In the genomic region with DNA sequence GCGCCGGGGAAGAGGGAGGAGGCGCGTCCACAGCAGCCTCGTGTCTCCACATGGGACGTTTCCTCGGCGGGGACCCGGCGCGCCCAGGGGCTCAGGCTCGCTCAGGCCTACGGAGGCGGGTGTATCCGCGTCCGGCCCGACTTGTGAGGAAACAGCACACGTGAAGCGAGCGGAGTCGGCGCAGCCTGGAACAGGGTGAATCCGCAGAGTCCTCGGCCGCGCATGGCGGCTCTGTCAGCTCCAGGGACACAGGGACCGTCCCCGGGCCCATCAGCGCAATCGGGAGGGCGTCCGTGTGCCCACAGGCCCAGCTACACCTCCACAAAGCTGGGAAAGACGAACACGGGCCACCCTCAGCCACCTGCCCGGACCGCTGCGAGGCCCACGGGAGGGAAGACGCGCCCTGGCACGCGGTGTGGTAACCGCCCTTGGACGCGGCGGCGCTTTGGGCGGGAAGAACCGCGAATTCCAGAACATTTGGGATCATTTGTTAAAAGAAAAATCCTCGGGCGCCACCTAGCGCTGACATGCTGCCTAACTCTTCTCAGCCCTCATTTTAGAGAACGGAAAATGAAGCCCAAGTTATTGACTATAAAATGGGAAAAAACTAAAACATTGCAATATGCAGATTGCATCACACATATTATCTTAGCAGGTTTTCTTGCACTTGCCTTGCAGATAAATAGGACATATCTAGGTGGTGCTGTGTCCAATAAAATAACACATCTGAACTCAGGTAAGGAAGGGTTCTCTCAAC, we compare ENCODE assay signal across 2 cellular contexts.
A peak's percentile ranks its signal among the peaks of the same experiment; 100 is the strongest.
TF ChIP-seq lines count a peak whose summit lies in the region.

No MANE protein-coding gene starts in this region.

TF ChIP-seq in IMR-90, 13 proteins besides CTCF, POLR2A, EP300 and RAD21 (continued from another document):
- TF ChIP-seq, protein P1, sequence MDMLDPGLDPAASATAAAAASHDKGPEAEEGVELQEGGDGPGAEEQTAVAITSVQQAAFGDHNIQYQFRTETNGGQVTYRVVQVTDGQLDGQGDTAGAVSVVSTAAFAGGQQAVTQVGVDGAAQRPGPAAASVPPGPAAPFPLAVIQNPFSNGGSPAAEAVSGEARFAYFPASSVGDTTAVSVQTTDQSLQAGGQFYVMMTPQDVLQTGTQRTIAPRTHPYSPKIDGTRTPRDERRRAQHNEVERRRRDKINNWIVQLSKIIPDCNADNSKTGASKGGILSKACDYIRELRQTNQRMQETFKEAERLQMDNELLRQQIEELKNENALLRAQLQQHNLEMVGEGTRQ (IDR thresholded peaks at IDR 0.05; ENCODE audit: low read depth, low read length): no peak
- no peak for TF ChIP-seq RCOR1 (IDR thresholded peaks at IDR 0.05; ENCODE audit: insufficient replicate concordance, low read length)
- no peak for TF ChIP-seq BHLHE40 (IDR thresholded peaks at IDR 0.05; ENCODE audit: low read depth, low read length)
- no peak for TF ChIP-seq NFE2L2 (IDR thresholded peaks at IDR 0.05; ENCODE audit: low read depth, low read length)
- no peak for TF ChIP-seq MAFK (IDR thresholded peaks at IDR 0.05; ENCODE audit: low read depth, low read length)
- TF ChIP-seq FOS (IDR thresholded peaks at IDR 0.05; ENCODE audit: low read depth, low read length): no peak
- TF ChIP-seq SMC3 (IDR thresholded peaks at IDR 0.05; ENCODE audit: low read depth, low read length): peak; percentile 49
- no peak for TF ChIP-seq MAZ (IDR thresholded peaks at IDR 0.05; ENCODE audit: borderline replicate concordance, low read depth, low read length)
- TF ChIP-seq CEBPB (IDR thresholded peaks at IDR 0.05; ENCODE audit: low read depth, low read length): peak; percentile 33; the same call in 1 of the 2 replicates
- TF ChIP-seq, protein P2, sequence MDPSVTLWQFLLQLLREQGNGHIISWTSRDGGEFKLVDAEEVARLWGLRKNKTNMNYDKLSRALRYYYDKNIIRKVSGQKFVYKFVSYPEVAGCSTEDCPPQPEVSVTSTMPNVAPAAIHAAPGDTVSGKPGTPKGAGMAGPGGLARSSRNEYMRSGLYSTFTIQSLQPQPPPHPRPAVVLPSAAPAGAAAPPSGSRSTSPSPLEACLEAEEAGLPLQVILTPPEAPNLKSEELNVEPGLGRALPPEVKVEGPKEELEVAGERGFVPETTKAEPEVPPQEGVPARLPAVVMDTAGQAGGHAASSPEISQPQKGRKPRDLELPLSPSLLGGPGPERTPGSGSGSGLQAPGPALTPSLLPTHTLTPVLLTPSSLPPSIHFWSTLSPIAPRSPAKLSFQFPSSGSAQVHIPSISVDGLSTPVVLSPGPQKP (IDR thresholded peaks at IDR 0.05; ENCODE audit: borderline replicate concordance, low read depth, low read length): no peak

TF ChIP-seq in SK-N-SH treated with all-trans-retinoic acid at 6 μM for 48 hours, 23 proteins besides CTCF, POLR2A, EP300 and RAD21 (continued from another document):
- TF ChIP-seq, protein P3, sequence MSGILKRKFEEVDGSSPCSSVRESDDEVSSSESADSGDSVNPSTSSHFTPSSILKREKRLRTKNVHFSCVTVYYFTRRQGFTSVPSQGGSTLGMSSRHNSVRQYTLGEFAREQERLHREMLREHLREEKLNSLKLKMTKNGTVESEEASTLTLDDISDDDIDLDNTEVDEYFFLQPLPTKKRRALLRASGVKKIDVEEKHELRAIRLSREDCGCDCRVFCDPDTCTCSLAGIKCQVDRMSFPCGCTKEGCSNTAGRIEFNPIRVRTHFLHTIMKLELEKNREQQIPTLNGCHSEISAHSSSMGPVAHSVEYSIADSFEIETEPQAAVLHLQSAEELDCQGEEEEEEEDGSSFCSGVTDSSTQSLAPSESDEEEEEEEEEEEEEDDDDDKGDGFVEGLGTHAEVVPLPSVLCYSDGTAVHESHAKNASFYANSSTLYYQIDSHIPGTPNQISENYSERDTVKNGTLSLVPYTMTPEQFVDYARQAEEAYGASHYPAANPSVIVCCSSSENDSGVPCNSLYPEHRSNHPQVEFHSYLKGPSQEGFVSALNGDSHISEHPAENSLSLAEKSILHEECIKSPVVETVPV (CRISPR knock-in tag; IDR thresholded peaks at IDR 0.05): no peak
- no peak for TF ChIP-seq ZNF565 (CRISPR knock-in tag; conservative IDR thresholded peaks at IDR 0.05; ENCODE audit: low read depth)
- TF ChIP-seq, protein P4, sequence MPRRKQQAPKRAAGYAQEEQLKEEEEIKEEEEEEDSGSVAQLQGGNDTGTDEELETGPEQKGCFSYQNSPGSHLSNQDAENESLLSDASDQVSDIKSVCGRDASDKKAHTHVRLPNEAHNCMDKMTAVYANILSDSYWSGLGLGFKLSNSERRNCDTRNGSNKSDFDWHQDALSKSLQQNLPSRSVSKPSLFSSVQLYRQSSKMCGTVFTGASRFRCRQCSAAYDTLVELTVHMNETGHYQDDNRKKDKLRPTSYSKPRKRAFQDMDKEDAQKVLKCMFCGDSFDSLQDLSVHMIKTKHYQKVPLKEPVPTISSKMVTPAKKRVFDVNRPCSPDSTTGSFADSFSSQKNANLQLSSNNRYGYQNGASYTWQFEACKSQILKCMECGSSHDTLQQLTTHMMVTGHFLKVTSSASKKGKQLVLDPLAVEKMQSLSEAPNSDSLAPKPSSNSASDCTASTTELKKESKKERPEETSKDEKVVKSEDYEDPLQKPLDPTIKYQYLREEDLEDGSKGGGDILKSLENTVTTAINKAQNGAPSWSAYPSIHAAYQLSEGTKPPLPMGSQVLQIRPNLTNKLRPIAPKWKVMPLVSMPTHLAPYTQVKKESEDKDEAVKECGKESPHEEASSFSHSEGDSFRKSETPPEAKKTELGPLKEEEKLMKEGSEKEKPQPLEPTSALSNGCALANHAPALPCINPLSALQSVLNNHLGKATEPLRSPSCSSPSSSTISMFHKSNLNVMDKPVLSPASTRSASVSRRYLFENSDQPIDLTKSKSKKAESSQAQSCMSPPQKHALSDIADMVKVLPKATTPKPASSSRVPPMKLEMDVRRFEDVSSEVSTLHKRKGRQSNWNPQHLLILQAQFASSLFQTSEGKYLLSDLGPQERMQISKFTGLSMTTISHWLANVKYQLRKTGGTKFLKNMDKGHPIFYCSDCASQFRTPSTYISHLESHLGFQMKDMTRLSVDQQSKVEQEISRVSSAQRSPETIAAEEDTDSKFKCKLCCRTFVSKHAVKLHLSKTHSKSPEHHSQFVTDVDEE (CRISPR knock-in tag; IDR thresholded peaks at IDR 0.05): no peak
- no peak for TF ChIP-seq ZNF70 (CRISPR knock-in tag; IDR thresholded peaks at IDR 0.05)
